1 cellular context compared by ENCODE assay signal in genomic region chr20:33992145-33992922, GRCh38.
TF ChIP-seq lines count a peak whose summit lies in the region.

No MANE protein-coding gene starts in this region.

TF ChIP-seq in GM23338, 12 proteins besides CTCF, POLR2A, EP300 and RAD21 (continued from another document):
- no peak for TF ChIP-seq ZNF462 (CRISPR knock-in tag; IDR thresholded peaks at IDR 0.05)
